Comparison of ENCODE assay signal across 8 cellular contexts in genomic region chr12:45236383-45236782, GRCh38. TPM values are rescaled to one million over a fixed set of nuclear protein-coding genes. Genes with fewer than 3 reads are reported as not detected.
DNase-seq lines count a peak whose midpoint lies in the region; ATAC-seq and TF ChIP-seq lines count a peak whose summit lies in the region.
"Not testable (repeated sequence)": the region's sequence is repeated elsewhere in the genome, so short reads cannot be mapped to it uniquely, and the experiment has no call there.

No MANE protein-coding gene starts in this region.

- not testable (repeated sequence) for DNase-seq in GM23248; RWPE2 (ENCODE audit: low spot score); breast epithelium (ENCODE audit: low spot score in 2 of 2); foreskin keratinocyte; lower lobe of right lung; osteocyte (ENCODE audit: extremely low spot score, unreplicated experiment); smooth muscle cell (lab: John Stamatoyannopoulos, UW; ENCODE audit: unreplicated experiment); upper lobe of left lung

- 95 to 100% methylated on average over 2 of the region's 2 CpGs for WGBS in GM23248 (ENCODE audit: low coverage in 1 of 2, low lambda C conversion rate in 2 of 2, missing lambda C conversion rate in 2 of 2), 2 experiments
- 89% methylated on average over 2 of the region's 2 CpGs for WGBS in smooth muscle cell (ENCODE audit: low lambda C conversion rate)
- WGBS in upper lobe of left lung, 2 donors: 49 to 56% methylated on average over 2 of the region's 2 CpGs

- H3K36me3 ChIP-seq in GM23248 (ENCODE audit: low read depth); RWPE2 (ENCODE audit: low read depth); breast epithelium; lower lobe of right lung; smooth muscle cell (ENCODE audit: low read depth); upper lobe of left lung: not testable (repeated sequence)

- H3K9me2 ChIP-seq in GM23248 (ENCODE audit: insufficient read depth): not testable (repeated sequence)

- intact Hi-C loops in breast epithelium (cut with DNase I; ENCODE audit: low total_unique reads); lower lobe of right lung (cut with DNase I): not testable (repeated sequence)

- in situ Hi-C loops in GM23248 (cut with MboI): not testable (repeated sequence)

- H3K4me2 ChIP-seq in GM23248 (ENCODE audit: unreplicated experiment): peak overlapping the region; percentile 83
- H3K4me2 ChIP-seq in smooth muscle cell: not testable (repeated sequence)

- H3F3A ChIP-seq in GM23248 (ENCODE audit: insufficient read depth) (peaks cover 55% of the 10 kb centered on the region), smooth muscle cell (ENCODE audit: low read depth) (peaks cover 48% of the 10 kb centered on the region)

- H3K4me3 ChIP-seq in GM23248; RWPE2 (ENCODE audit: severe bottlenecking); breast epithelium; lower lobe of right lung; smooth muscle cell; upper lobe of left lung: not testable (repeated sequence)

- TF ChIP-seq POLR2A in breast epithelium (IDR thresholded peaks at IDR 0.05); upper lobe of left lung (IDR thresholded peaks at IDR 0.05): not testable (repeated sequence)

- H3K9me3 Mint-ChIP-seq in osteocyte (ENCODE audit: unreplicated experiment): not testable (repeated sequence)

- TF ChIP-seq EP300 in upper lobe of left lung (IDR thresholded peaks at IDR 0.05): not testable (repeated sequence)

- not testable (repeated sequence) for H4K20me1 ChIP-seq in GM23248 (ENCODE audit: insufficient read depth); smooth muscle cell (ENCODE audit: low read depth)

- not testable (repeated sequence) for ATAC-seq in RWPE2 (ENCODE audit: low read depth); foreskin keratinocyte; lower lobe of right lung; upper lobe of left lung (ENCODE audit: low FRiP score in 2 of 2)

- H3K4me1 ChIP-seq in GM23248 (ENCODE audit: insufficient read depth) (peaks cover 43% of the 10 kb centered on the region), RWPE2 (ENCODE audit: insufficient read depth, poor library complexity, severe bottlenecking) (peaks cover 44% of the 10 kb centered on the region), breast epithelium (peaks cover 7 to 23% of the 10 kb centered on the region in 2 donors), foreskin keratinocyte (peaks cover 41% of the 10 kb centered on the region), lower lobe of right lung (peaks cover 47% of the 10 kb centered on the region), smooth muscle cell (ENCODE audit: low read depth) (peaks cover 42% of the 10 kb centered on the region), upper lobe of left lung (peaks cover 38 to 47% (median 44%) of the 10 kb centered on the region in 4 donors)

- H3K36me3 Mint-ChIP-seq in osteocyte (ENCODE audit: unreplicated experiment): not testable (repeated sequence)

- peaks cover 67% of the 10 kb centered on the region for H3K79me2 ChIP-seq in GM23248 (ENCODE audit: insufficient read depth)
- peaks cover 60% of the 10 kb centered on the region for H3K79me2 ChIP-seq in smooth muscle cell (ENCODE audit: low read depth)

- TF ChIP-seq CTCF in RWPE2 (IDR thresholded peaks at IDR 0.05; ENCODE audit: poor library complexity, severe bottlenecking); breast epithelium (IDR thresholded peaks at IDR 0.05); foreskin keratinocyte (conservative IDR thresholded peaks at IDR 0.05); lower lobe of right lung (IDR thresholded peaks at IDR 0.05); osteocyte (IDR thresholded peaks at IDR 0.05); smooth muscle cell (IDR thresholded peaks at IDR 0.05; ENCODE audit: borderline replicate concordance, insufficient read depth, poor library complexity, severe bottlenecking); upper lobe of left lung (IDR thresholded peaks at IDR 0.05): not testable (repeated sequence)

- not testable (repeated sequence) for H3K27me3 ChIP-seq in GM23248 (replicated peaks; ENCODE audit: insufficient read depth); RWPE2 (ENCODE audit: insufficient read depth, poor library complexity, severe bottlenecking); breast epithelium; foreskin keratinocyte; lower lobe of right lung (ENCODE audit: low read depth); smooth muscle cell (ENCODE audit: low read depth); upper lobe of left lung

- H3K9ac ChIP-seq in GM23248; smooth muscle cell (ENCODE audit: low read depth): not testable (repeated sequence)

- peak overlapping the region; percentile 99 for H3K27ac ChIP-seq in GM23248
- peak overlapping the region; percentile 100 for H3K27ac ChIP-seq in RWPE2 (ENCODE audit: poor library complexity, severe bottlenecking)
- H3K27ac ChIP-seq in breast epithelium: peak overlapping the region; percentile 90 to 92
- H3K27ac ChIP-seq in foreskin keratinocyte: peak overlapping the region; percentile 98
- H3K27ac ChIP-seq in lower lobe of right lung: peak overlapping the region; percentile 83
- H3K27ac ChIP-seq in smooth muscle cell (ENCODE audit: low read depth): peak overlapping the region; percentile 100
- peak overlapping the region in 3 of 4 donors; percentile 75 to 90 (median 80) for H3K27ac ChIP-seq in upper lobe of left lung

- not testable (repeated sequence) for H2AFZ ChIP-seq in GM23248; smooth muscle cell (ENCODE audit: low read depth)

- not testable (repeated sequence) for H3K4me3 Mint-ChIP-seq in osteocyte (ENCODE audit: unreplicated experiment)

- not testable (repeated sequence) for H3K9me3 ChIP-seq in GM23248 (ENCODE audit: low read depth); RWPE2 (ENCODE audit: severe bottlenecking); breast epithelium; lower lobe of right lung; smooth muscle cell (replicated peaks; ENCODE audit: low read depth); upper lobe of left lung

- peak overlapping the region; percentile 62 for H3K27ac Mint-ChIP-seq in osteocyte (ENCODE audit: unreplicated experiment)

- peaks cover 56% of the 10 kb centered on the region for H3K4me1 Mint-ChIP-seq in osteocyte (ENCODE audit: unreplicated experiment)

- H3K27me3 Mint-ChIP-seq in osteocyte (ENCODE audit: unreplicated experiment): not testable (repeated sequence)

RNA-seq across cellular contexts. Expression of gene ANO6, which starts 20.5 kb away (rescaled TPM):
- total RNA-seq in GM23248 (2014; rRNA removed; shearing (Covaris generic)): 65.4 and 75.4 TPM in 2 replicates
- polyA plus RNA-seq in GM23248 (2016; fragmentation: Nextera tagmentation; extraction: Ambion mirVana): 48.4 and 50.1 TPM in 2 replicates
- 100 to 1,000 TPM in 1 of 3 donors, 10 to 100 TPM in 2; 71.8 to 141 (median 76.5) TPM for total RNA-seq in breast epithelium
- 69.9 and 73.3 TPM in 2 replicates for total RNA-seq in foreskin keratinocyte
- 14.2 and 17.3 TPM in 2 replicates for polyA plus RNA-seq in foreskin keratinocyte
- 64.1 TPM for total RNA-seq in lower lobe of right lung
- total RNA-seq in osteocyte: 65.5 TPM in 2 replicates
- total RNA-seq in smooth muscle cell: 106 and 115 TPM in 2 replicates
- 44.8 and 60.3 TPM in 2 replicates for polyA plus RNA-seq in smooth muscle cell
- total RNA-seq in upper lobe of left lung: 10 to 100 TPM; 26.2 to 83.7 (median 57.9) TPM
